ENCODE assay signal across 8 cellular contexts in the genomic region with DNA sequence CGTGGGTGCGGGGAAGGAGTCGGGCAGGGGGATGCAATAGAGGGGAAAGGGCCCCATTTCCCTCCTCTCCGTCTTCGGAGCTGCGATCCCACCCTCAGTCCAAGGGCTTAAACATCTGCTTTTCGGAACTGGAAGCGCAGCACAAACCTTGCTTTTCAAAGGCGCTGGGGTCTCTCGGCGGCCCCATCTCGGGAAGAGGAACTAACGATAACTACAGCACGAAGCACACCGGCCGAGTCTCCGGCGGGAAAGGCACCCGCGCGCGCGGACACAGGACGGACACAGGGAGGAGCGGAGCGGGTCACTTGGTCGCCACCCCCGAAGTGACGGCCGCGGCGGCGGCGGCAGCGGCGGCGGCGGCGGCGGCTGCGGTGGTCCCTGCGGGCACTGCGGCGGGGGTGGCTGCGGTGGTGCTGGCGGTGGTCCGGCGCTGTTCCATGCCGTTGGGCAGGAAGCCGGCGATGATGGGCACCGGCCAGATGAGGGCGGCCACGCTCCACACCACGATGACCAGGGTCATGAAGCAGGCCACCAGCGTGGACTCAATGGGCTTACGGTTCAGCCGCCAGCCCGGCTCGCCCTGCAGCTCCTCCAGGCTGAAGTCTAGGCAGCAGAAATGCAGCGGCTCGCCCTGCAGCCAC. TPM values are rescaled to one million over a fixed set of nuclear protein-coding genes. Genes with fewer than 3 reads are reported as not detected.
DNase-seq lines count a peak whose midpoint lies in the region; ATAC-seq and TF ChIP-seq lines count a peak whose summit lies in the region.

No MANE protein-coding gene starts in this region.

- peaks cover 11% of the 10 kb centered on the region for H3K27me3 Mint-ChIP-seq in brain

- H3K36me3 Mint-ChIP-seq in brain, result no peaks in the 10 kb centered on the region

- no peaks in the 10 kb centered on the region for H3K36me3 ChIP-seq in BLaER1 treated with 17β-estradiol and CSF1 and Interleukin-3, amounts not matched to agents 10 nM and 100 nM

- ATAC-seq in GM18520 (IDR thresholded peaks at IDR 0.05; ENCODE audit: unreplicated experiment) (peak; percentile 13), HG03439 (IDR thresholded peaks at IDR 0.05; ENCODE audit: unreplicated experiment) (peak; percentile 18), GM18517 (IDR thresholded peaks at IDR 0.05; ENCODE audit: unreplicated experiment) (no peak)

- peaks cover 57 to 77% (median 67%) of the 10 kb centered on the region in 11 experiments for H3K27me3 ChIP-seq in BLaER1 treated with 17β-estradiol and CSF1 and Interleukin-3, amounts not matched to agents 10 nM and 100 nM

- H3K27ac Mint-ChIP-seq in brain, result peak overlapping the region; percentile 90 to 95 (median 93)

- DNase-seq in RPMI7951 (ENCODE audit: low read depth), result peak; percentile 78
- DNase-seq in putamen (ENCODE audit: low spot score), result peak; percentile 63

- H3K27ac ChIP-seq in BLaER1 treated with 17β-estradiol and CSF1 and Interleukin-3, amounts not matched to agents 10 nM and 100 nM, result no peak overlapping the region

- peak overlapping the region; percentile 95 to 99 (median 98) for H3K4me3 Mint-ChIP-seq in brain

- no peaks in the 10 kb centered on the region for H3K9me3 ChIP-seq in BLaER1 treated with 17β-estradiol and CSF1 and Interleukin-3, amounts not matched to agents 10 nM and 100 nM (replicated peaks in 1 of 11)

- peaks cover 50% of the 10 kb centered on the region for H3K4me1 Mint-ChIP-seq in brain

- peaks cover 0 to 2% (median 0%) of the 10 kb centered on the region in 5 experiments for H3K9me3 Mint-ChIP-seq in brain

- peak overlapping the region; percentile 59 to 80 (median 72) for H3K4me3 ChIP-seq in BLaER1 treated with 17β-estradiol and CSF1 and Interleukin-3, amounts not matched to agents 10 nM and 100 nM
- H3K4me3 ChIP-seq in iPS-11a (ENCODE audit: low read depth, low read length), result peak overlapping the region; percentile 77

- H3K9ac ChIP-seq in BLaER1 treated with 17β-estradiol and CSF1 and Interleukin-3, amounts not matched to agents 10 nM and 100 nM, result peak overlapping the region in 10 of 11 experiments; percentile 21 to 71 (median 66); a peak in 16 of 22 replicates

- H4K20me1 ChIP-seq in BLaER1 treated with 17β-estradiol and CSF1 and Interleukin-3, amounts not matched to agents 10 nM and 100 nM, result peaks cover 0 to 25% (median 13%) of the 10 kb centered on the region in 11 experiments; a peak in 14 of 22 replicates

- peak; percentile 65 to 71 for TF ChIP-seq CTCF in brain (conservative IDR thresholded peaks at IDR 0.05)

- H3K4me1 ChIP-seq in BLaER1 treated with 17β-estradiol and CSF1 and Interleukin-3, amounts not matched to agents 10 nM and 100 nM, result peaks cover 10 to 29% (median 20%) of the 10 kb centered on the region in 10 experiments; a peak in 19 of 20 replicates

- peak overlapping the region; percentile 90 to 100 (median 99) for H3K4me2 ChIP-seq in BLaER1 treated with 17β-estradiol and CSF1 and Interleukin-3, amounts not matched to agents 10 nM and 100 nM

RNA-seq across cellular contexts. Expression of a gene that starts 1.1 kb away (rescaled TPM):
- 152 and 160 TPM in 2 replicates for total RNA-seq in RPMI7951 (2014; rRNA removed; shearing (Covaris generic))
- 13.0 TPM for polyA plus RNA-seq in brain (ENCODE audit: insufficient read depth, low read depth, low replicate concordance)
